22 cellular contexts compared by ENCODE assay signal in genomic region chr15:89833966-89834365, GRCh38. TPM values are rescaled to one million over a fixed set of nuclear protein-coding genes. Genes with fewer than 3 reads are reported as not detected.
DNase-seq lines count a peak whose midpoint lies in the region; ATAC-seq and TF ChIP-seq lines count a peak whose summit lies in the region.
"Had no signal": no experiment of that assay in that cellular context is flagged by ENCODE, and none has a peak within 500 bp of the region (broad histone marks: within the 10 kb centered on the region; RNA-seq: fewer than 3 reads in every experiment).

No MANE protein-coding gene starts in this region.

- H3K36me3 Mint-ChIP-seq in CD14-positive monocyte = peaks cover 59 to 77% of the 10 kb centered on the region in 2 donors

- H3K36me3 ChIP-seq in body of pancreas (replicated peaks in 1 of 2; ENCODE audit: insufficient read depth in 1 of 2, low read depth in 2 of 2) = peaks cover 0 to 15% of the 10 kb centered on the region in 2 donors
- peaks cover 0 to 51% (median 6%) of the 10 kb centered on the region in 3 donors for H3K36me3 ChIP-seq in esophagus squamous epithelium
- H3K36me3 ChIP-seq in suprapubic skin = peaks cover 25% of the 10 kb centered on the region

- H3K27ac ChIP-seq in body of pancreas (peak overlapping the region in 1 of 4 donors; percentile 42), esophagus squamous epithelium (peak overlapping the region; percentile 76 to 91 (median 84)), suprapubic skin (peak overlapping the region; percentile 7)
- H3K27ac ChIP-seq: BLaER1 had no signal

- no peak for TF ChIP-seq EP300 in suprapubic skin (IDR thresholded peaks at IDR 0.05)

- H3K27me3 Mint-ChIP-seq in CD14-positive monocyte (ENCODE audit: low read depth in 3 of 3) = peaks cover 0 to 6% (median 2%) of the 10 kb centered on the region in 3 donors
- H3K27me3 Mint-ChIP-seq: CD8-positive, alpha-beta memory T cell had no signal

- no peak for TF ChIP-seq CTCF in CD14-positive monocyte (IDR thresholded peaks at IDR 0.05)
- no peak for TF ChIP-seq CTCF in body of pancreas (IDR thresholded peaks at IDR 0.05)
- TF ChIP-seq CTCF in esophagus squamous epithelium (IDR thresholded peaks at IDR 0.05) = no peak
- no peak for TF ChIP-seq CTCF in suprapubic skin (IDR thresholded peaks at IDR 0.05)

- H3K4me3 ChIP-seq in body of pancreas (no peak overlapping the region), esophagus squamous epithelium (no peak overlapping the region), suprapubic skin (no peak overlapping the region)
- H3K4me3 ChIP-seq: BLaER1, GM12878 had no signal

- no peaks in the 10 kb centered on the region for H3K27me3 ChIP-seq in body of pancreas
- no peaks in the 10 kb centered on the region for H3K27me3 ChIP-seq in esophagus squamous epithelium
- no peaks in the 10 kb centered on the region for H3K27me3 ChIP-seq in suprapubic skin

- H3K4me3 Mint-ChIP-seq in CD14-positive monocyte = no peak overlapping the region
- H3K4me3 Mint-ChIP-seq: CD8-positive, alpha-beta memory T cell; HFFc6 had no signal

- peaks cover 24% of the 10 kb centered on the region for H3K4me1 ChIP-seq in body of pancreas
- peaks cover 32 to 60% (median 37%) of the 10 kb centered on the region in 3 donors for H3K4me1 ChIP-seq in esophagus squamous epithelium
- H3K4me1 ChIP-seq in suprapubic skin = peaks cover 55% of the 10 kb centered on the region

- intact Hi-C loops in CD14-positive monocyte (cut with micrococcal nuclease) (no loop called here), body of pancreas (cut with DNase I) (no loop called here), esophagus squamous epithelium (cut with DNase I) (no loop called here)

- H3K9me3 Mint-ChIP-seq in CD14-positive monocyte = peaks cover 0 to 2% (median 0%) of the 10 kb centered on the region in 7 donors
- H3K9me3 Mint-ChIP-seq: CD8-positive, alpha-beta memory T cell; HFFc6 had no signal

- peaks cover 66% of the 10 kb centered on the region for H3K4me1 Mint-ChIP-seq in CD14-positive monocyte
- H3K4me1 Mint-ChIP-seq: CD8-positive, alpha-beta memory T cell had no signal

- no peak for ATAC-seq in body of pancreas
- ATAC-seq in GM21447 (IDR thresholded peaks at IDR 0.05; ENCODE audit: unreplicated experiment) = no peak
- ATAC-seq in HG02571 (IDR thresholded peaks at IDR 0.05; ENCODE audit: unreplicated experiment) = no peak
- ATAC-seq: GM12878, HCT116 had no signal

- H3K9me3 ChIP-seq in body of pancreas (no peaks in the 10 kb centered on the region), esophagus squamous epithelium (no peaks in the 10 kb centered on the region), suprapubic skin (no peaks in the 10 kb centered on the region)
- H3K9me3 ChIP-seq: BLaER1 had no signal

- TF ChIP-seq POLR2A in body of pancreas (IDR thresholded peaks at IDR 0.05) (no peak), esophagus squamous epithelium (IDR thresholded peaks at IDR 0.05) (no peak), suprapubic skin (IDR thresholded peaks at IDR 0.05) (no peak)

- WGBS in body of pancreas, 2 donors = 85 to 93% methylated on average over 2 to 7 of the region's 7 CpGs
- 90 to 100% methylated on average over 2 of the region's 7 CpGs for WGBS in esophagus squamous epithelium, 2 donors
- 91% methylated on average over 7 of the region's 7 CpGs for WGBS in suprapubic skin

- H3K27ac Mint-ChIP-seq in CD14-positive monocyte = peak overlapping the region; percentile 84 to 96 (median 93)
- H3K27ac Mint-ChIP-seq: CD8-positive, alpha-beta memory T cell had no signal

- DNase-seq in CD14-positive monocyte (ENCODE audit: low spot score) (no peak), body of pancreas (peak in 3 of 4 donors; percentile 50 to 82 (median 51)), esophagus squamous epithelium (lab: John Stamatoyannopoulos, UW) (no peak), suprapubic skin (ENCODE audit: low spot score in 2 of 2) (no peak)
- DNase-seq in activated naive CD4-positive, alpha-beta T cell treated with anti-CD3 and anti-CD28 coated beads, Interleukin-2, amount 50 U/mL, for 16 hours = no peak
- DNase-seq: 8988T; CD8-positive, alpha-beta memory T cell; COR-L47; DMS 273 treated with DMSO at 0.1 percent for 48 hours; DMS53; DND-41; EL; GOT3; H7; HFFc6; IMR-90 had no signal

RNA-seq across cellular contexts. Expression of gene ANPEP, which starts 19.3 kb away (rescaled TPM):
- 100 to 1,000 TPM in 1 of 2 donors, 10 to 100 TPM in 1; 58.4 to 108 TPM for polyA plus RNA-seq in CD14-positive monocyte
- total RNA-seq in body of pancreas (100 to 1,000 TPM; 361 to 733 TPM), esophagus squamous epithelium (10 to 100 TPM in 1 of 4 donors, 1 to 10 TPM in 3; 1.1 to 10.3 (median 3.4) TPM), suprapubic skin (10 to 100 TPM; 14.2 to 25.1 (median 19.0) TPM)
- total RNA-seq: G401 had no signal
- polyA plus RNA-seq: CD8-positive, alpha-beta memory T cell had no signal

RNA-seq across cellular contexts. Expression of gene MESP2, which starts 57.8 kb away (rescaled TPM):
- polyA plus RNA-seq in CD14-positive monocyte = under 1 TPM in 1 of 2 donors, not detected in 1; 0.67 TPM
- 1 to 10 TPM in 1 of 2 donors, not detected in 1; 1.8 TPM for total RNA-seq in body of pancreas
- 1 to 10 TPM in 1 of 4 donors, under 1 TPM in 2, not detected in 1; 0.59 to 2.4 (median 0.83) TPM for total RNA-seq in esophagus squamous epithelium
- 1 to 10 TPM in 1 of 4 donors, not detected in 3; 1.1 TPM for total RNA-seq in suprapubic skin
- total RNA-seq: CD8-positive, alpha-beta memory T cell; G401; GM12878 had no signal
- polyA plus RNA-seq: CD8-positive, alpha-beta memory T cell had no signal

RNA-seq across cellular contexts. Expression of gene AP3S2, which starts 59.8 kb away (rescaled TPM):
- 10 to 100 TPM; 32.4 to 41.2 TPM for polyA plus RNA-seq in CD14-positive monocyte
- total RNA-seq in body of pancreas = 10 to 100 TPM; 32.3 to 57.6 TPM
- 10 to 100 TPM; 18.2 to 49.0 (median 30.3) TPM for total RNA-seq in esophagus squamous epithelium
- 10 to 100 TPM; 15.5 to 70.4 (median 28.4) TPM for total RNA-seq in suprapubic skin

Comparison
In these comparisons a context has a peak if more than half of its experiments do, and no peak if none do; other contexts are left out.
1. DNase-seq: peak in body of pancreas (3 of 4); none in CD14-positive monocyte (single experiment), esophagus squamous epithelium (single experiment), suprapubic skin (0 of 2) and activated naive CD4-positive, alpha-beta T cell treated with anti-CD3 and anti-CD28 coated beads, Interleukin-2, amount 50 U/mL, for 16 hours (single experiment).
2. RNA of gene ANPEP, which starts 19.3 kb away (total RNA-seq): 361 to 733 TPM in body of pancreas; 14.2 to 25.1 TPM in suprapubic skin and 1.1 to 10.3 TPM in esophagus squamous epithelium; every median in the first group is over 10 times any median in the second.